19 cellular contexts compared by ENCODE assay signal in genomic region chr2:225100269-225100668, GRCh38. TPM values are rescaled to one million over a fixed set of nuclear protein-coding genes. Genes with fewer than 3 reads are reported as not detected.
DNase-seq lines count a peak whose midpoint lies in the region; ATAC-seq, FAIRE-seq and TF ChIP-seq lines count a peak whose summit lies in the region.
"Had no signal": no experiment of that assay in that cellular context is flagged by ENCODE, and none has a peak within 500 bp of the region (broad histone marks: within the 10 kb centered on the region; RNA-seq: fewer than 3 reads in every experiment).

No MANE protein-coding gene starts in this region.

- H3K9ac ChIP-seq in keratinocyte (ENCODE audit: control insufficient read depth, extremely low read depth, insufficient read depth, low read length) = no peak overlapping the region
- H3K9ac ChIP-seq: KMS-11 had no signal

- peak overlapping the region; percentile 31 for H3K4me2 ChIP-seq in keratinocyte (ENCODE audit: control insufficient read depth, extremely low read depth, insufficient read depth, low read depth, low read length)
- H3K4me2 ChIP-seq: KMS-11 had no signal

- 57 to 58% methylated on average over 1 of the region's 1 CpG for WGBS in pancreas, 2 donors

- ATAC-seq in Right ventricle myocardium inferior (no peak), left cardiac atrium (no peak), pancreas (no peak)
- ATAC-seq: heart left ventricle; naive thymus-derived CD4-positive, alpha-beta T cell; psoas muscle had no signal

- no peaks in the 10 kb centered on the region for H4K20me1 ChIP-seq in keratinocyte (ENCODE audit: control insufficient read depth, extremely low read depth, insufficient read depth, low read length)

- no peak overlapping the region for H3K27ac ChIP-seq in cardiac muscle cell
- peak overlapping the region; percentile 65 for H3K27ac ChIP-seq in keratinocyte (ENCODE audit: control insufficient read depth, insufficient read depth, low read length)
- no peak overlapping the region for H3K27ac ChIP-seq in pancreas
- H3K27ac ChIP-seq: heart left ventricle, KMS-11, psoas muscle, suprapubic skin had no signal

- FAIRE-seq in keratinocyte (lab: Jason Lieb, UNC) = peak; percentile 71
- FAIRE-seq in urothelium cell line (lab: Jason Lieb, UNC) = peak; percentile 58
- FAIRE-seq in pancreas (lab: Jason Lieb, UNC) = no peak

- H3K4me3 ChIP-seq in cardiac muscle cell = no peak overlapping the region
- no peak overlapping the region for H3K4me3 ChIP-seq in keratinocyte (ENCODE audit: control insufficient read depth in 2 of 3, extremely low read depth in 1 of 3, insufficient read depth in 2 of 3, low read depth in 1 of 3, low read length in 3 of 3)
- H3K4me3 ChIP-seq in pancreas = no peak overlapping the region
- H3K4me3 ChIP-seq: heart left ventricle, psoas muscle, suprapubic skin had no signal

- H3K4me1 ChIP-seq in cardiac muscle cell (ENCODE audit: low read depth) (no peaks in the 10 kb centered on the region), keratinocyte (ENCODE audit: control insufficient read depth, extremely low read depth, insufficient read depth, low read length) (peaks cover 18% of the 10 kb centered on the region), pancreas (no peaks in the 10 kb centered on the region)
- H3K4me1 ChIP-seq: heart left ventricle, psoas muscle, suprapubic skin had no signal

- H3K9me3 ChIP-seq in cardiac muscle cell (ENCODE audit: low read depth) (no peaks in the 10 kb centered on the region), keratinocyte (ENCODE audit: control insufficient read depth, low read depth, low read length) (no peaks in the 10 kb centered on the region), pancreas (no peaks in the 10 kb centered on the region)
- H3K9me3 ChIP-seq: psoas muscle, suprapubic skin had no signal

- intact Hi-C loops in Right ventricle myocardium inferior (cut with DNase I) = no loop called here
- intact Hi-C loops in left cardiac atrium (cut with DNase I) = no loop called here
- intact Hi-C loops in pancreas (cut with DNase I) = no loop called here

- dilution Hi-C loops in keratinocyte (cut with MboI; ENCODE audit: extremely low pct_ligation_motif_present, low sequenced_read_pairs) = no loop called here

- H3K27me3 ChIP-seq in cardiac muscle cell (no peaks in the 10 kb centered on the region), keratinocyte (ENCODE audit: control insufficient read depth, extremely low read depth, insufficient read depth, low read length) (no peaks in the 10 kb centered on the region), pancreas (no peaks in the 10 kb centered on the region)
- H3K27me3 ChIP-seq: heart left ventricle, suprapubic skin had no signal

- no peaks in the 10 kb centered on the region for H3K36me3 ChIP-seq in cardiac muscle cell
- H3K36me3 ChIP-seq in keratinocyte (ENCODE audit: control insufficient read depth in 2 of 2, extremely low read depth in 1 of 2, insufficient read depth in 2 of 2, low read length in 2 of 2) = no peaks in the 10 kb centered on the region
- H3K36me3 ChIP-seq in pancreas = no peaks in the 10 kb centered on the region
- H3K36me3 ChIP-seq: heart left ventricle, suprapubic skin had no signal

- H3K9me1 ChIP-seq in keratinocyte (ENCODE audit: control insufficient read depth, extremely low read depth, insufficient read depth, low read length) = no peaks in the 10 kb centered on the region

- DNase-seq in cardiac muscle cell (ENCODE audit: low read depth in 1 of 2, low spot score in 1 of 2) = peak; percentile 5 to 58
- DNase-seq in Right ventricle myocardium inferior (ENCODE audit: missing footprints) = no peak
- peak; percentile 22 for DNase-seq in amniotic epithelial cell (ENCODE audit: low read depth)
- no peak for DNase-seq in keratinocyte (ENCODE audit: low read depth, low spot score)
- peak; percentile 13 for DNase-seq in urothelium cell line (ENCODE audit: low spot score)
- DNase-seq in left cardiac atrium = no peak
- no peak for DNase-seq in pancreas
- no peak for DNase-seq in NCI-H446 treated with DMSO at 0.1 percent for 48 hours (lab: John Stamatoyannopoulos, UW)
- DNase-seq: activated CD8-positive, alpha-beta memory T cell treated with anti-CD3 and anti-CD28 coated beads, Interleukin-2, amount 50 U/mL, for 48 hours; activated naive CD4-positive, alpha-beta T cell treated with anti-CD3 and anti-CD28 coated beads for 36 hours; central memory CD4-positive, alpha-beta T cell; COR-L47; heart left ventricle; naive thymus-derived CD4-positive, alpha-beta T cell; NCI-H1417 treated with DMSO at 0.1 percent for 48 hours; NCI-H345; psoas muscle had no signal

- no peaks in the 10 kb centered on the region for H3K79me2 ChIP-seq in keratinocyte (ENCODE audit: control insufficient read depth, insufficient read depth, low read length)

- no peak for TF ChIP-seq CTCF in cardiac muscle cell (IDR thresholded peaks at IDR 0.05; ENCODE audit: low read depth, low read length)
- TF ChIP-seq CTCF in keratinocyte (optimal IDR thresholded peaks at IDR 0.05 in 1 of 3, IDR thresholded peaks at IDR 0.05 in 1 of 3, conservative IDR thresholded peaks at IDR 0.05 in 1 of 3; ENCODE audit: extremely low read depth in 1 of 3, insufficient read depth in 2 of 3, low read length in 3 of 3) = no peak
- no peak for TF ChIP-seq CTCF in pancreas (IDR thresholded peaks at IDR 0.05)

- H2AFZ ChIP-seq in keratinocyte (ENCODE audit: control insufficient read depth, low read length) = peak overlapping the region; percentile 53

RNA-seq across cellular contexts. Expression of gene DOCK10, which starts 58.0 kb away (rescaled TPM):
- not detected in 2 replicates for total RNA-seq in cardiac muscle cell
- 0.19 TPM in 1 of 2 replicates, not detected in the other for polyA plus RNA-seq in cardiac muscle cell
- 2.3 TPM for total RNA-seq in Right ventricle myocardium inferior
- polyA plus RNA-seq in keratinocyte = 1.0 to 2.5 TPM (median 1.4 TPM) in 3 replicates
- polyA plus RNA-seq in keratinocyte (2011; ENCODE audit: low read depth) = 0.27 TPM
- polyA plus RNA-seq in keratinocyte (2011; cell fraction: cytosol; rRNA removed) = 0.21 and 0.29 TPM in 2 replicates
- 0.80 and 1.8 TPM in 2 replicates for polyA plus RNA-seq in keratinocyte (2011; cell fraction: nucleus; rRNA removed)
- polyA plus RNA-seq in keratinocyte (2012; ENCODE audit: low replicate concordance) = 0.01 and 0.58 TPM in 2 replicates
- polyA minus RNA-seq in keratinocyte = 1.2 to 2.7 TPM (median 1.5 TPM) in 3 replicates
- polyA minus RNA-seq in keratinocyte (2011; cell fraction: cytosol; rRNA and poly(A)+ RNA removed) = 4.0 TPM
- polyA minus RNA-seq in keratinocyte (2011; cell fraction: nucleus; rRNA and poly(A)+ RNA removed) = 1.3 and 1.6 TPM in 2 replicates
- total RNA-seq in left cardiac atrium = 1 to 10 TPM; 4.2 to 5.0 TPM
- total RNA-seq in pancreas = 10 to 100 TPM in 1 of 6 donors, 1 to 10 TPM in 5; 1.1 to 16.3 (median 3.6) TPM
- polyA plus RNA-seq in pancreas = 1 to 10 TPM in 1 of 2 donors, under 1 TPM in 1; 0.95 to 3.2 TPM

Comparison
In these comparisons a context has a peak if more than half of its experiments do, and no peak if none do; other contexts are left out.
1. DNase-seq: peak in cardiac muscle cell (2 of 2), amniotic epithelial cell (single experiment) and urothelium cell line (single experiment); none in Right ventricle myocardium inferior (single experiment), keratinocyte (single experiment), left cardiac atrium (single experiment), pancreas (0 of 6) and NCI-H446 treated with DMSO at 0.1 percent for 48 hours (single experiment).